Comparison of ENCODE assay signal across 27 cellular contexts in genomic region chrX:137401092-137401491, GRCh38.
"Had no signal": no experiment of that assay in that cellular context is flagged by ENCODE, and none has a peak within 500 bp of the region (broad histone marks: within the 10 kb centered on the region; RNA-seq: fewer than 3 reads in every experiment).

No MANE protein-coding gene starts in this region.

- H3K9me3 ChIP-seq: MG63, Peyer's patch, SJCRH30 had no signal

- H2AFZ ChIP-seq: PC-9 had no signal

- FAIRE-seq: HepG2 had no signal

- H3K27me3 ChIP-seq: MG63, Peyer's patch, SJCRH30 had no signal

- ATAC-seq: HepG2, Right ventricle myocardium inferior, SK-N-SH treated with all-trans-retinoic acid at 6 μM for 48 hours, T-helper 17 cell had no signal

- H3K27ac ChIP-seq: PC-9, Peyer's patch, SJCRH30 had no signal

- H3K36me3 ChIP-seq: MG63, Peyer's patch, SJCRH30 had no signal

- H3K4me2 ChIP-seq: PC-9 had no signal

- H3K4me3 ChIP-seq: MG63, PC-9, Peyer's patch, SJCRH30 had no signal

- DNase-seq: IMR-90; Karpas-422; KG1; MG63; NCI-H1092 treated with DMSO at 0.1 percent for 48 hours; NCI-H1417 treated with DMSO at 0.1 percent for 48 hours; NCI-H146; NCI-H1694 treated with DMSO at 0.1 percent for 48 hours; NCI-H1930; NCI-H2081; NCI-H2107; NCI-H226; NCI-H446; NCI-H510A treated with DMSO at 0.1 percent for 48 hours; NCI-H526; NCI-H774; NK-92 treated with Interleukin-12 subunit alpha and Interleukin-12 subunit beta, amount 100 ng/mL, for 24 hours; OCI-M1; PC-9; Peyer's patch; SHP77 treated with DMSO at 0.1 percent for 48 hours; SJCRH30; T-helper 1 cell; T-helper 17 cell had no signal

- H3K4me1 ChIP-seq: Peyer's patch, SJCRH30 had no signal
